In the genomic region with DNA sequence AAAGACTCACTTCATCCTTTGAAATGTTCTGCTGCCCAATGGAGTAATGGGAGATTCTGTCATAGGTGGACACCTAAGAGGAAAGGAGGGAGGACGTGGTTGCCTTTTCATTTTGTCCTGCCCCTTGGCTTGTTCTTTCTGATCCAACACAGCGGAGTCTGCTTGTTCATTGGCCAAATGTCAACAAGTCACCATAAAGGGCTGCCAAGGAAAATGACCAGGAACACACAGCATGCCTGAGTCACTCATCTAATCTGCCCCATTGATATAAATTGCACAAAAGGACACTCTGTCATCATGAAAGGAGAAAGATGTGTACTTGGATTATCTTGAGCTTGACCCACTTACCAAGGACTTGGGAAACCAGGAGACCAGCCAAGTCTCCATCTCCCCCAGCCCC, we compare ENCODE assay signal across 18 cellular contexts.
DNase-seq lines count a peak whose midpoint lies in the region; ATAC-seq, FAIRE-seq and TF ChIP-seq lines count a peak whose summit lies in the region.
"Had no signal": no experiment of that assay in that cellular context is flagged by ENCODE, and none has a peak within 500 bp of the region (broad histone marks: within the 10 kb centered on the region; RNA-seq: fewer than 3 reads in every experiment).

No MANE protein-coding gene starts in this region.

- H3K36me3 ChIP-seq in left ventricle myocardium inferior, result no peaks in the 10 kb centered on the region

- intact Hi-C loops in Right ventricle myocardium superior (cut with DNase I) (no loop called here), left ventricle myocardium inferior (cut with micrococcal nuclease) (no loop called here)

- H3K4me3 ChIP-seq in left ventricle myocardium inferior (no peak overlapping the region), foreskin fibroblast (ENCODE audit: low read depth in 1 of 2, low read length in 2 of 2) (no peak overlapping the region)

- no peaks in the 10 kb centered on the region for H3K4me1 ChIP-seq in left ventricle myocardium inferior

- ATAC-seq in Right ventricle myocardium superior (ENCODE audit: poor library complexity) (peak; percentile 27), GM18519 (IDR thresholded peaks at IDR 0.05; ENCODE audit: low FRiP score, unreplicated experiment) (no peak)
- ATAC-seq: activated CD8-positive, alpha-beta memory T cell treated with anti-CD3 and anti-CD28 coated beads, Interleukin-2, amount 10 ng/mL, durations not matched to agents 7 days and 5 days; left lobe of liver; Panc1 had no signal

- TF ChIP-seq CTCF in left ventricle myocardium inferior (IDR thresholded peaks at IDR 0.05; ENCODE audit: borderline replicate concordance), result no peak
- no peak for TF ChIP-seq CTCF in foreskin fibroblast (IDR thresholded peaks at IDR 0.05; ENCODE audit: low read depth, low read length)

- DNase-seq in Right ventricle myocardium superior, result no peak
- no peak for DNase-seq in left ventricle myocardium inferior
- peak; percentile 66 for DNase-seq in astrocyte of the hippocampus (ENCODE audit: low read depth, low spot score)
- peak; percentile 75 to 85 for DNase-seq in foreskin fibroblast
- DNase-seq in HTR-8/SVneo (ENCODE audit: insufficient read length, low spot score), result no peak
- DNase-seq in NCI-H1048 (lab: John Stamatoyannopoulos, UW), result no peak
- DNase-seq in NCI-H1105 treated with DMSO at 0.1 percent for 48 hours (lab: John Stamatoyannopoulos, UW), result no peak
- DNase-seq: activated CD8-positive, alpha-beta memory T cell treated with anti-CD3 and anti-CD28 coated beads, Interleukin-2, amount 10 ng/mL, durations not matched to agents 7 days and 5 days; activated naive CD4-positive, alpha-beta T cell treated with Interleukin-2 at 50 U/mL for 16 hours; CD8-positive, alpha-beta memory T cell; GF-D8; NCI-H1436 treated with DMSO at 0.1 percent for 48 hours; NCI-H524 treated with DMSO at 0.1 percent for 48 hours; stimulated activated CD4-positive, alpha-beta T cell treated with anti-CD3 and anti-CD28 coated beads, Interleukin-1b, Interleukin-23, amount 100 ng/mL, for 48 hours had no signal

- H3K27me3 ChIP-seq in left ventricle myocardium inferior (ENCODE audit: low read depth), result peaks cover 26% of the 10 kb centered on the region

- no peak for FAIRE-seq in HTR-8/SVneo (lab: Jason Lieb, UNC)
- FAIRE-seq: A204.1 had no signal

- H3K9me3 ChIP-seq in left ventricle myocardium inferior (replicated peaks), result no peaks in the 10 kb centered on the region

- no peak overlapping the region for H3K27ac ChIP-seq in left ventricle myocardium inferior (replicated peaks)

Comparison
In these comparisons a context has a peak if more than half of its experiments do, and no peak if none do; other contexts are left out.
1. DNase-seq: peak in astrocyte of the hippocampus (single experiment) and foreskin fibroblast (2 of 2); none in Right ventricle myocardium superior (single experiment), left ventricle myocardium inferior (single experiment), HTR-8/SVneo (single experiment), NCI-H1048 (single experiment) and NCI-H1105 treated with DMSO at 0.1 percent for 48 hours (single experiment).